Comparison of ENCODE assay signal across 8 cellular contexts in the genomic region with DNA sequence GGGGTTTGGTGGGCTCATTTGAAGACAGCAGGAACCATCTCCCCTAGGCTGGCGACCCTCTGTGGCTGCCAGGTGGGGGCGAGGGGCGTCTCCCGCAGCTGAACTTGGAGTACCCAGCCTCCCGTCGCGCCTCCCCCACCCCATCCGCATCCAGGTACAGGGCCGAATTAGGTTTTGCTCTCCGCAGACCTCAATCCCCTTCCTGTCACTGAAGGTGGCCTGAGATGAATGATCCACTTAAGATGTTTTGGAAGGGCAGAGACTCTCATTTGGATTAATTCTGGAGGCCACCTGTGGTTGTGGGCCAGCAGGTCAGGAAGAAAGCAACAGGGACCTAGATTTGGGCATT. TPM values are rescaled to one million over a fixed set of nuclear protein-coding genes. Genes with fewer than 3 reads are reported as not detected.
DNase-seq lines count a peak whose midpoint lies in the region; ATAC-seq and TF ChIP-seq lines count a peak whose summit lies in the region.

No MANE protein-coding gene starts in this region.

- H3K4me1 ChIP-seq in cardiac muscle cell (ENCODE audit: low read depth) (no peaks in the 10 kb centered on the region), adipocyte (ENCODE audit: control insufficient read depth, insufficient read depth, low read length) (peaks cover 5% of the 10 kb centered on the region), right lobe of liver (no peaks in the 10 kb centered on the region), urinary bladder (ENCODE audit: insufficient read depth) (no peaks in the 10 kb centered on the region)

- DNase-seq in cardiac muscle cell (ENCODE audit: low read depth in 1 of 2, low spot score in 1 of 2) (no peak), left ventricle myocardium superior (no peak), adipocyte (ENCODE audit: low read depth) (no peak), right lobe of liver (no peak), head of caudate nucleus (no peak)
- DNase-seq in stimulated activated CD4-positive, alpha-beta T cell treated with anti-CD3 and anti-CD28 coated beads, Interleukin-2, amount 100 ng/mL, for 48 hours, result no peak

- ATAC-seq in left ventricle myocardium superior (no peak), right lobe of liver (peak in 1 of 4 donors; percentile 2), GM19452 (IDR thresholded peaks at IDR 0.05; ENCODE audit: unreplicated experiment) (no peak)

- H3K27ac ChIP-seq in cardiac muscle cell, result no peak overlapping the region
- H3K27ac ChIP-seq in right lobe of liver, result peak overlapping the region in 2 of 3 donors; percentile 46 to 76
- H3K27ac ChIP-seq in urinary bladder (ENCODE audit: low read depth), result no peak overlapping the region

- H3K27me3 ChIP-seq in cardiac muscle cell, result no peaks in the 10 kb centered on the region
- H3K27me3 ChIP-seq in adipocyte (replicated peaks; ENCODE audit: control insufficient read depth, insufficient read depth, low read length), result no peaks in the 10 kb centered on the region
- no peaks in the 10 kb centered on the region for H3K27me3 ChIP-seq in right lobe of liver

- H3K9ac ChIP-seq in adipocyte (ENCODE audit: low read length), result peak overlapping the region; percentile 83

- H3K9me3 ChIP-seq in cardiac muscle cell (ENCODE audit: low read depth) (no peaks in the 10 kb centered on the region), adipocyte (ENCODE audit: control insufficient read depth, low read length) (no peaks in the 10 kb centered on the region), right lobe of liver (no peaks in the 10 kb centered on the region)

- H3K4me3 ChIP-seq in cardiac muscle cell (peak overlapping the region; percentile 52), adipocyte (ENCODE audit: low read length) (peak overlapping the region; percentile 84), right lobe of liver (peak overlapping the region; percentile 50 to 86 (median 77)), urinary bladder (ENCODE audit: low read depth, low read length) (peak overlapping the region; percentile 65)

- intact Hi-C loops in left ventricle myocardium superior (cut with micrococcal nuclease), result no loop called here
- intact Hi-C loops in right lobe of liver (cut with DNase I), result no loop called here
- intact Hi-C loops in head of caudate nucleus (cut with DNase I), result no loop called here

- no peak for TF ChIP-seq POLR2A in right lobe of liver (IDR thresholded peaks at IDR 0.05)

- WGBS in right lobe of liver (ENCODE audit: insufficient coverage, low coverage, low lambda C conversion rate, missing lambda C conversion rate), result 29% methylated on average over 3 of the region's 10 CpGs
- 31% methylated on average over 10 of the region's 10 CpGs for WGBS in urinary bladder

- TF ChIP-seq CTCF in cardiac muscle cell (IDR thresholded peaks at IDR 0.05; ENCODE audit: low read depth, low read length), result no peak
- no peak for TF ChIP-seq CTCF in right lobe of liver (IDR thresholded peaks at IDR 0.05)

- H3K36me3 ChIP-seq in cardiac muscle cell (no peaks in the 10 kb centered on the region), adipocyte (ENCODE audit: control insufficient read depth, insufficient read depth, low read length, severe bottlenecking) (no peaks in the 10 kb centered on the region), right lobe of liver (no peaks in the 10 kb centered on the region), urinary bladder (ENCODE audit: insufficient read depth) (no peaks in the 10 kb centered on the region)

RNA-seq across cellular contexts. Expression of a gene that starts 0.5 kb away (rescaled TPM):
- total RNA-seq in cardiac muscle cell (3.3 and 6.6 TPM in 2 replicates), left ventricle myocardium superior (1.6 TPM), right lobe of liver (1 to 10 TPM in 4 of 6 experiments, under 1 TPM in 2; 0.32 to 5.2 (median 1.1) TPM), urinary bladder (16.9 TPM)
- polyA plus RNA-seq in cardiac muscle cell (4.5 and 4.7 TPM in 2 replicates), urinary bladder (1.8 TPM)

Comparison
In these comparisons a context has a peak if more than half of its experiments do, and no peak if none do; other contexts are left out.
1. H3K27ac ChIP-seq: peak in right lobe of liver (2 of 3); none in cardiac muscle cell (single experiment) and urinary bladder (single experiment).
2. Peak in every context shown above with its lines, with median percentiles within 50 percentile points of each other: H3K4me3 ChIP-seq.